1 cellular context compared by ENCODE assay signal in the genomic region with DNA sequence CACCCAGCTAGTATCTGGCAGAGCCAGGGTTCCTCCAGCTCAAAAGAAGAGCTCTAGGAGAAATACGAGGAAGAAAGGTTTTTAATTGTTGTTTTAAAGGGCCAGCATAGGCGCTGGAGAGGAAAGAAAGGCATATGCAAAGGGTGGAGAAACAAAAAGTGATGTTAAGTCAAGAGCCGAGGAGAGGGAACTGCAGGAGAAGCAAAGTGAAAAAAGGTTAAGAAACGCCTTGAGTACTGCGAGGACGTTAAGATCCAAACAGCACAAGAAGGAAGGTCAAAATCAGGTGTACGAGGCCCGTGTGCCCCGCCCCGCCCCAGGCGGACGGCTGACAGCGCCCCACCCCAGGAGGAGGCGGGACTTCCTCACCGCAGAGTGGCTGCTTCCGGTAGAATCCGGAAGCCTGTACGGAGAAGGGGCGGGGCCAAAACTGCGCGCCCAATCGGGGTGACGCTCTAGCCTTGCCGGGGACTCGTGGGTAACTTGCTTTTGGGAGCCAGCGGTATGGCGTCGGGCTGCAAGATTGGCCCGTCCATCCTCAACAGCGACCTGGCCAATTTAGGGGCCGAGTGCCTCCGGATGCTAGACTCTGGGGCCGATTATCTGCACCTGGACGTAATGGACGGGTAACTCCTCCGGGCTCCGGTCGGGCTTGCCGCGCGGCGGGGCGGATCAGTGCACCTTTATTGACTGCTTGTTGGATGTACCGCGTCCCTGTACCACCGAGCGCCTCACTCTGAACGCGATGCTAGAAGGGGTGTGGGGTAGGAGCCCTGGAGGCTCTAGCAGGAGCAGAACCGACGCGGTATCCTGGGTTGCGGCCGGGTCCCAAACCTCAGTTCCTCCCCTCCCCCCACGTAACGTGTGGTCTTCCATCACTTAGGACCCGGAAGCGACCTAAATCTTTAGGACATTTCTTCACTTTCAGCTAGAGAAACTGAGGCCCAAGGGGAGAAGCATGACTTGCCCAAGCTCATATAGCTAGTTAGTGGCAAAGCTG.
TF ChIP-seq lines count a peak whose summit lies in the region.

A gene (plus strand): TSS at position 481 of the 1,000 bp plus-strand sequence. CDS start 24 bp downstream, at position 505.

TF ChIP-seq in GM12878, 131 proteins besides CTCF, POLR2A, EP300 and RAD21 (continued from another document):
- TF ChIP-seq, protein P1, sequence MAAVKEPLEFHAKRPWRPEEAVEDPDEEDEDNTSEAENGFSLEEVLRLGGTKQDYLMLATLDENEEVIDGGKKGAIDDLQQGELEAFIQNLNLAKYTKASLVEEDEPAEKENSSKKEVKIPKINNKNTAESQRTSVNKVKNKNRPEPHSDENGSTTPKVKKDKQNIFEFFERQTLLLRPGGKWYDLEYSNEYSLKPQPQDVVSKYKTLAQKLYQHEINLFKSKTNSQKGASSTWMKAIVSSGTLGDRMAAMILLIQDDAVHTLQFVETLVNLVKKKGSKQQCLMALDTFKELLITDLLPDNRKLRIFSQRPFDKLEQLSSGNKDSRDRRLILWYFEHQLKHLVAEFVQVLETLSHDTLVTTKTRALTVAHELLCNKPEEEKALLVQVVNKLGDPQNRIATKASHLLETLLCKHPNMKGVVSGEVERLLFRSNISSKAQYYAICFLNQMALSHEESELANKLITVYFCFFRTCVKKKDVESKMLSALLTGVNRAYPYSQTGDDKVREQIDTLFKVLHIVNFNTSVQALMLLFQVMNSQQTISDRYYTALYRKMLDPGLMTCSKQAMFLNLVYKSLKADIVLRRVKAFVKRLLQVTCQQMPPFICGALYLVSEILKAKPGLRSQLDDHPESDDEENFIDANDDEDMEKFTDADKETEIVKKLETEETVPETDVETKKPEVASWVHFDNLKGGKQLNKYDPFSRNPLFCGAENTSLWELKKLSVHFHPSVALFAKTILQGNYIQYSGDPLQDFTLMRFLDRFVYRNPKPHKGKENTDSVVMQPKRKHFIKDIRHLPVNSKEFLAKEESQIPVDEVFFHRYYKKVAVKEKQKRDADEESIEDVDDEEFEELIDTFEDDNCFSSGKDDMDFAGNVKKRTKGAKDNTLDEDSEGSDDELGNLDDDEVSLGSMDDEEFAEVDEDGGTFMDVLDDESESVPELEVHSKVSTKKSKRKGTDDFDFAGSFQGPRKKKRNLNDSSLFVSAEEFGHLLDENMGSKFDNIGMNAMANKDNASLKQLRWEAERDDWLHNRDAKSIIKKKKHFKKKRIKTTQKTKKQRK (IDR thresholded peaks at IDR 0.05; ENCODE audit: low read depth, low read length), result peak; percentile 9; the same call in 1 of the 2 replicates
- TF ChIP-seq DPF2 (IDR thresholded peaks at IDR 0.05) (peak; percentile 55; the same call in 1 of the 2 replicates), RFX5 (IDR thresholded peaks at IDR 0.05; ENCODE audit: low read depth, low read length) (no peak), JUND (IDR thresholded peaks at IDR 0.05; ENCODE audit: low read depth, low read length) (no peak), HDAC6 (IDR thresholded peaks at IDR 0.05; ENCODE audit: unreplicated experiment) (no peak), SMAD5 (IDR thresholded peaks at IDR 0.05; ENCODE audit: low read depth) (peak; percentile 79), ZNF207 (IDR thresholded peaks at IDR 0.05; ENCODE audit: borderline replicate concordance) (0 out of 2 replicates have a peak, but pooled peaks have one; percentile 12), SUPT20H (IDR thresholded peaks at IDR 0.05; ENCODE audit: borderline replicate concordance, control insufficient read depth, low read depth, low read length) (no peak), NBN (IDR thresholded peaks at IDR 0.05) (peak; percentile 49; the same call in 1 of the 2 replicates), MEF2A (IDR thresholded peaks at IDR 0.05; ENCODE audit: insufficient read depth, low read depth, low read length) (no peak), ATF7 (IDR thresholded peaks at IDR 0.05; ENCODE audit: low read depth) (0 out of 2 replicates have a peak, but pooled peaks have one; percentile 12), CREB1 (IDR thresholded peaks at IDR 0.05; ENCODE audit: low read depth) (peak; percentile 79), FOS (IDR thresholded peaks at IDR 0.05; ENCODE audit: borderline replicate concordance, extremely low read depth, insufficient read length) (no peak), NR2C2 (IDR thresholded peaks at IDR 0.05; ENCODE audit: borderline replicate concordance, control insufficient read depth, insufficient read length, low read depth) (no peak), KLF5 (IDR thresholded peaks at IDR 0.05; ENCODE audit: partially characterized antibody) (no peak), CBFB (IDR thresholded peaks at IDR 0.05; ENCODE audit: low read depth) (peak; percentile 56; the same call in 1 of the 2 replicates), ZSCAN29 (IDR thresholded peaks at IDR 0.05) (no peak)
- TF ChIP-seq, protein P2, sequence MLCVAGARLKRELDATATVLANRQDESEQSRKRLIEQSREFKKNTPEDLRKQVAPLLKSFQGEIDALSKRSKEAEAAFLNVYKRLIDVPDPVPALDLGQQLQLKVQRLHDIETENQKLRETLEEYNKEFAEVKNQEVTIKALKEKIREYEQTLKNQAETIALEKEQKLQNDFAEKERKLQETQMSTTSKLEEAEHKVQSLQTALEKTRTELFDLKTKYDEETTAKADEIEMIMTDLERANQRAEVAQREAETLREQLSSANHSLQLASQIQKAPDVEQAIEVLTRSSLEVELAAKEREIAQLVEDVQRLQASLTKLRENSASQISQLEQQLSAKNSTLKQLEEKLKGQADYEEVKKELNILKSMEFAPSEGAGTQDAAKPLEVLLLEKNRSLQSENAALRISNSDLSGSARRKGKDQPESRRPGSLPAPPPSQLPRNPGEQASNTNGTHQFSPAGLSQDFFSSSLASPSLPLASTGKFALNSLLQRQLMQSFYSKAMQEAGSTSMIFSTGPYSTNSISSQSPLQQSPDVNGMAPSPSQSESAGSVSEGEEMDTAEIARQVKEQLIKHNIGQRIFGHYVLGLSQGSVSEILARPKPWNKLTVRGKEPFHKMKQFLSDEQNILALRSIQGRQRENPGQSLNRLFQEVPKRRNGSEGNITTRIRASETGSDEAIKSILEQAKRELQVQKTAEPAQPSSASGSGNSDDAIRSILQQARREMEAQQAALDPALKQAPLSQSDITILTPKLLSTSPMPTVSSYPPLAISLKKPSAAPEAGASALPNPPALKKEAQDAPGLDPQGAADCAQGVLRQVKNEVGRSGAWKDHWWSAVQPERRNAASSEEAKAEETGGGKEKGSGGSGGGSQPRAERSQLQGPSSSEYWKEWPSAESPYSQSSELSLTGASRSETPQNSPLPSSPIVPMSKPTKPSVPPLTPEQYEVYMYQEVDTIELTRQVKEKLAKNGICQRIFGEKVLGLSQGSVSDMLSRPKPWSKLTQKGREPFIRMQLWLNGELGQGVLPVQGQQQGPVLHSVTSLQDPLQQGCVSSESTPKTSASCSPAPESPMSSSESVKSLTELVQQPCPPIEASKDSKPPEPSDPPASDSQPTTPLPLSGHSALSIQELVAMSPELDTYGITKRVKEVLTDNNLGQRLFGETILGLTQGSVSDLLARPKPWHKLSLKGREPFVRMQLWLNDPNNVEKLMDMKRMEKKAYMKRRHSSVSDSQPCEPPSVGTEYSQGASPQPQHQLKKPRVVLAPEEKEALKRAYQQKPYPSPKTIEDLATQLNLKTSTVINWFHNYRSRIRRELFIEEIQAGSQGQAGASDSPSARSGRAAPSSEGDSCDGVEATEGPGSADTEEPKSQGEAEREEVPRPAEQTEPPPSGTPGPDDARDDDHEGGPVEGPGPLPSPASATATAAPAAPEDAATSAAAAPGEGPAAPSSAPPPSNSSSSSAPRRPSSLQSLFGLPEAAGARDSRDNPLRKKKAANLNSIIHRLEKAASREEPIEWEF (IDR thresholded peaks at IDR 0.05; ENCODE audit: insufficient replicate concordance, low read depth, low read length), result no peak
- TF ChIP-seq, protein P3, sequence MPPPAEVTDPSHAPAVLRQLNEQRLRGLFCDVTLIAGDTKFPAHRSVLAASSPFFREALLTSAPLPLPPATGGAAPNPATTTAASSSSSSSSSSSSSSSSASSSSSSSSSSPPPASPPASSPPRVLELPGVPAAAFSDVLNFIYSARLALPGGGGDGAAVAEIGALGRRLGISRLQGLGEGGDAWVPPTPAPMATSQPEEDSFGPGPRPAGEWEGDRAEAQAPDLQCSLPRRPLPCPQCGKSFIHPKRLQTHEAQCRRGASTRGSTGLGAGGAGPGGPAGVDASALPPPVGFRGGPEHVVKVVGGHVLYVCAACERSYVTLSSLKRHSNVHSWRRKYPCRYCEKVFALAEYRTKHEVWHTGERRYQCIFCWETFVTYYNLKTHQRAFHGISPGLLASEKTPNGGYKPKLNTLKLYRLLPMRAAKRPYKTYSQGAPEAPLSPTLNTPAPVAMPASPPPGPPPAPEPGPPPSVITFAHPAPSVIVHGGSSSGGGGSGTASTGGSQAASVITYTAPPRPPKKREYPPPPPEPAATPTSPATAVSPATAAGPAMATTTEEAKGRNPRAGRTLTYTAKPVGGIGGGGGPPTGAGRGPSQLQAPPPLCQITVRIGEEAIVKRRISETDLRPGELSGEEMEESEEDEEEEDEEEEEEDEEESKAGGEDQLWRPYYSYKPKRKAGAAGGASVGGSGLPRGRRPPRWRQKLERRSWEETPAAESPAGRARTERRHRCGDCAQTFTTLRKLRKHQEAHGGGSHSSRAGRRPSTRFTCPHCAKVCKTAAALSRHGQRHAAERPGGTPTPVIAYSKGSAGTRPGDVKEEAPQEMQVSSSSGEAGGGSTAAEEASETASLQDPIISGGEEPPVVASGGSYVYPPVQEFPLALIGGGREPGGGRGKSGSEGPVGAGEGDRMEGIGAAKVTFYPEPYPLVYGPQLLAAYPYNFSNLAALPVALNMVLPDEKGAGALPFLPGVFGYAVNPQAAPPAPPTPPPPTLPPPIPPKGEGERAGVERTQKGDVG (CRISPR knock-in tag; IDR thresholded peaks at IDR 0.05), result no peak
TF ChIP-seq in GM12878: peak in this region for 46.
